16 cellular contexts compared by ENCODE assay signal in the genomic region with DNA sequence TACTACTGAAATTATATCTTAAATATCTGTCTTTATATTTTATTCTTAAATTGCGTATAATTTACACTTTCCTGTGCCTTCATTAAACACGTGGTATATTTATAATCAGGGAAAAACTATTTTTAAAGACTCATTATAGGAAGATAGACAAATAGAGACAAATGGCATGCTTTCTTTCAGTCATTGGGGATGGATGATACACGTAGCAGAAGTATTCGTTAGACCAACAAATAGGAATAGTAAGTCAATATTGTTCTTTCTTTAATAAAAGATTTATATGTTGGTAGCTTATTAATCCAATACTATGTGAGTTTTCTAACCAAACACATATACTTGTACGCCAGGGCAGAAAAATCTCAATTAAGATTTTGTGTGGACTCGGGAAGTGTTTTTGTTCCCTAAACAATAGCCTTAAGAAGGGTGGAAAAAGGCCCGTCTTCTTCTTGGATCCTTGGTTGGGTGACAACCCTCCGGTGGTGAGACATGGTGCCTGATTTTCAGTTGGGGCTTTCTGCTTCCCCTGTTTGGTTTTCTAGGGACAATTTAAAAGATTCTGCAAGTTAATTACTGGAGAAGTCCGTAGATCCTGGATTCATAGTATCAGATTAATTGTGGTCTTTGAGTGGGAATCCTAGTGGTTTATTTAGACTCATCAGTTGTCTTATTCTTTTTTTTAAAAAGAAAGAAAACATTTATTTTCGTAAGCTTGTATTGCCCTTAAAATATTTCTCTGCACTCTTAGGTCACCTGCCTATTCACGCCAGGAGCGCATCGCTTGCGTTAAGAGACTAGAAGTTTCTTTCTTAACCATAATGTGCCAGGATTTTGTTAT.
DNase-seq lines count a peak whose midpoint lies in the region; ATAC-seq, FAIRE-seq and TF ChIP-seq lines count a peak whose summit lies in the region.
"Had no signal": no experiment of that assay in that cellular context is flagged by ENCODE, and none has a peak within 500 bp of the region (broad histone marks: within the 10 kb centered on the region; RNA-seq: fewer than 3 reads in every experiment).

No MANE protein-coding gene starts in this region.

- H3K4me3 ChIP-seq in mammary epithelial cell (replicated peaks in 1 of 3; ENCODE audit: insufficient read depth in 1 of 3, low read depth in 2 of 3, low read length in 3 of 3) (peak overlapping the region in 1 of 3 experiments; percentile 1), HepG2 (replicated peaks in 1 of 3; ENCODE audit: insufficient read depth in 1 of 3, low read depth in 2 of 3, low read length in 3 of 3) (no peak overlapping the region), suprapubic skin (peak overlapping the region; percentile 33), lower leg skin (ENCODE audit: low read depth, poor library complexity, severe bottlenecking) (no peak overlapping the region)
- H3K4me3 ChIP-seq: SJCRH30 had no signal

- no peaks in the 10 kb centered on the region for H3K9me3 ChIP-seq in mammary epithelial cell (replicated peaks; ENCODE audit: insufficient read depth, low read length)
- H3K9me3 ChIP-seq in HepG2 (ENCODE audit: low read length): no peaks in the 10 kb centered on the region
- no peaks in the 10 kb centered on the region for H3K9me3 ChIP-seq in suprapubic skin
- H3K9me3 ChIP-seq: right atrium auricular region, SJCRH30 had no signal

- peak overlapping the region; percentile 67 for H3K9ac ChIP-seq in mammary epithelial cell (ENCODE audit: insufficient read depth, low read length)
- H3K9ac ChIP-seq in HepG2 (ENCODE audit: insufficient read depth, low read depth, low read length): no peak overlapping the region

- TF ChIP-seq CTCF in mammary epithelial cell (conservative IDR thresholded peaks at IDR 0.05 in 1 of 2, IDR thresholded peaks at IDR 0.05 in 1 of 2; ENCODE audit: extremely low read depth in 1 of 2, insufficient read depth in 1 of 2, low read depth in 1 of 2, low read length in 2 of 2): no peak
- no peak for TF ChIP-seq CTCF in HepG2 (CRISPR knock-in tag; IDR thresholded peaks at IDR 0.05)
- TF ChIP-seq CTCF in suprapubic skin (IDR thresholded peaks at IDR 0.05): no peak
- TF ChIP-seq CTCF in lower leg skin (IDR thresholded peaks at IDR 0.05): no peak

- H3K79me2 ChIP-seq in mammary epithelial cell (ENCODE audit: insufficient read depth, low read length) (peaks cover 97% of the 10 kb centered on the region), HepG2 (ENCODE audit: insufficient read depth, low read length) (no peaks in the 10 kb centered on the region)

- ATAC-seq in HepG2 (no peak), HG03175 (IDR thresholded peaks at IDR 0.05; ENCODE audit: unreplicated experiment) (no peak)
- ATAC-seq: activated CD4-positive, CD25-positive, alpha-beta regulatory T cell treated with anti-CD3 and anti-CD28 coated beads, Interleukin-2, amount 50 U/mL, for 24 hours; CD8-positive, alpha-beta T cell; HCT116 had no signal

- TF ChIP-seq EP300 in HepG2 (IDR thresholded peaks at IDR 0.05; ENCODE audit: low read depth in 2 of 2, low read length in 2 of 2) (no peak), HepG2 (CRISPR knock-in tag; IDR thresholded peaks at IDR 0.05; ENCODE audit: borderline replicate concordance) (no peak), suprapubic skin (IDR thresholded peaks at IDR 0.05) (no peak)

- no peaks in the 10 kb centered on the region for H3K36me3 ChIP-seq in mammary epithelial cell (ENCODE audit: insufficient read depth, low read length)
- H3K36me3 ChIP-seq in HepG2 (replicated peaks in 1 of 2; ENCODE audit: control insufficient read depth in 1 of 2, insufficient read depth in 2 of 2, low read length in 2 of 2): no peaks in the 10 kb centered on the region
- H3K36me3 ChIP-seq in suprapubic skin: no peaks in the 10 kb centered on the region
- H3K36me3 ChIP-seq: right atrium auricular region, SJCRH30 had no signal

- CTCF ChIA-PET in mammary epithelial cell (lab: Charles Lee; ENCODE audit: low non-redundant PET) (interaction anchor here (0.7 kb wide), 1 partner anchor 20 kb away, joined by 4 read pairs; no protein-coding TSS in a partner anchor), HepG2 (lab: Yijun Ruan, JAX; ENCODE audit: low intra/inter-chr PET ratio, low total read pairs) (no interaction called here)

- BruUV-seq in mammary epithelial cell (replicated peaks; lab: Mats Ljungman, UMichigan) (no TSS peak), HepG2 (replicated peaks; lab: Mats Ljungman, UMichigan) (no TSS peak)

- intact Hi-C loops in mammary epithelial cell (cut with micrococcal nuclease): no loop called here
- intact Hi-C loops in HepG2 (cut with micrococcal nuclease; ENCODE audit: unreplicated experiment): no loop called here
- intact Hi-C loops in lower leg skin (cut with DNase I; ENCODE audit: low total_unique reads): no loop called here

- no peak for FAIRE-seq in HepG2 (lab: Jason Lieb, UNC)

- peak overlapping the region; percentile 43 for H3K27ac ChIP-seq in mammary epithelial cell (ENCODE audit: insufficient read depth, low read depth, low read length)
- H3K27ac ChIP-seq in HepG2 (ENCODE audit: extremely low read length, insufficient read depth, low read length): no peak overlapping the region
- H3K27ac ChIP-seq in suprapubic skin: peak overlapping the region; percentile 98
- H3K27ac ChIP-seq: SJCRH30 had no signal

- H3K27me3 ChIP-seq in mammary epithelial cell (ENCODE audit: insufficient read depth, low read length) (no peaks in the 10 kb centered on the region), HepG2 (ENCODE audit: control insufficient read depth in 1 of 2, insufficient read depth in 2 of 2, low read length in 2 of 2) (peaks cover 16 to 92% of the 10 kb centered on the region in 2 experiments), suprapubic skin (no peaks in the 10 kb centered on the region)
- H3K27me3 ChIP-seq: right atrium auricular region, SJCRH30 had no signal

- H3K4me2 ChIP-seq in mammary epithelial cell (ENCODE audit: insufficient read depth, low read depth, low read length): peak overlapping the region; percentile 97
- H3K4me2 ChIP-seq in HepG2 (ENCODE audit: low read depth, low read length): no peak overlapping the region

- TF ChIP-seq RAD21 in HepG2 (CRISPR knock-in tag; IDR thresholded peaks at IDR 0.05): no peak

- WGBS in mammary epithelial cell (ENCODE audit: low coverage, missing lambda C conversion rate): 50% methylated on average over 14 of the region's 14 CpGs
- 58% methylated on average over 14 of the region's 14 CpGs for WGBS in HepG2 (ENCODE audit: low lambda C conversion rate)
- WGBS in suprapubic skin: 74% methylated on average over 14 of the region's 14 CpGs
- WGBS in lower leg skin, 2 donors: 69 to 76% methylated on average over 14 of the region's 14 CpGs

- no peak for TF ChIP-seq POLR2A in HepG2 (IDR thresholded peaks at IDR 0.05; ENCODE audit: insufficient read depth in 1 of 2, low read depth in 2 of 2, low read length in 2 of 2)
- TF ChIP-seq POLR2A in suprapubic skin (IDR thresholded peaks at IDR 0.05): no peak
- no peak for TF ChIP-seq POLR2A in lower leg skin (IDR thresholded peaks at IDR 0.05)

- DNase-seq in LHCN-M2 (ENCODE audit: low read depth) (peak; percentile 40), mammary epithelial cell (peak; percentile 35), HepG2 (ENCODE audit: low spot score) (no peak), suprapubic skin (ENCODE audit: low spot score in 2 of 2) (no peak), NCI-H2171 treated with DMSO at 0.1 percent for 48 hours (lab: John Stamatoyannopoulos, UW) (no peak), SKM-1 treated with dmso at 0.1 percent for 144 hours (lab: John Stamatoyannopoulos, UW; ENCODE audit: unreplicated experiment) (no peak), lower leg skin (ENCODE audit: low spot score in 2 of 2) (no peak)
- DNase-seq: CD8-positive, alpha-beta T cell; cerebellar nuclear complex; glutamatergic neuron; NCI-H524 treated with DMSO at 0.1 percent for 48 hours; SJCRH30 had no signal

- dilution Hi-C loops in mammary epithelial cell (cut with HindIII; ENCODE audit: low sequenced_read_pairs): loop anchor here (5.0 kb wide), 3 partner anchors 38 to 87 kb away; no protein-coding TSS in a partner anchor

- H4K20me1 ChIP-seq in mammary epithelial cell (ENCODE audit: insufficient read depth, low read length) (no peaks in the 10 kb centered on the region), HepG2 (ENCODE audit: insufficient read depth, low read length) (peaks cover 4% of the 10 kb centered on the region; the same call in 1 of the 2 replicates)

- no peak overlapping the region for H2AFZ ChIP-seq in mammary epithelial cell (ENCODE audit: low read depth, low read length)
- no peak overlapping the region for H2AFZ ChIP-seq in HepG2 (ENCODE audit: low read length)

- POLR2A ChIA-PET in HepG2 (lab: Yijun Ruan, JAX): no interaction called here

- in situ Hi-C loops in mammary epithelial cell (cut with MboI; ENCODE audit: low sequenced_read_pairs in 2 of 2): no loop called here
- in situ Hi-C loops in HepG2 (cut with HindIII; ENCODE audit: extremely low pct_ligation_motif_present, low pct_unique_long_range_greater_than_20kb): no loop called here

- peaks cover 70% of the 10 kb centered on the region for H3K4me1 ChIP-seq in mammary epithelial cell (ENCODE audit: insufficient read depth, low read length)
- H3K4me1 ChIP-seq in HepG2 (ENCODE audit: insufficient read depth, low read length): 0 out of 2 replicates have a peak, but pooled peaks cover 6% of the 10 kb centered on the region
- H3K4me1 ChIP-seq in suprapubic skin: peaks cover 100% of the 10 kb centered on the region
- H3K4me1 ChIP-seq: SJCRH30 had no signal

TF ChIP-seq in HepG2, 621 proteins besides CTCF, POLR2A, EP300 and RAD21 (continues in another document):
- TF ChIP-seq, protein P1, sequence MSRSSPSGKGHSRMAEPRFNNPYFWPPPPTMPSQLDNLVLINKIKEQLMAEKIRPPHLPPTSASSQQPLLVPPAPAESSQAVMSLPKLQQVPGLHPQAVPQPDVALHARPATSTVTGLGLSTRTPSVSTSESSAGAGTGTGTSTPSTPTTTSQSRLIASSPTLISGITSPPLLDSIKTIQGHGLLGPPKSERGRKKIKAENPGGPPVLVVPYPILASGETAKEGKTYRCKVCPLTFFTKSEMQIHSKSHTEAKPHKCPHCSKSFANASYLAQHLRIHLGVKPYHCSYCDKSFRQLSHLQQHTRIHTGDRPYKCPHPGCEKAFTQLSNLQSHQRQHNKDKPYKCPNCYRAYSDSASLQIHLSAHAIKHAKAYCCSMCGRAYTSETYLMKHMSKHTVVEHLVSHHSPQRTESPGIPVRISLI (CRISPR knock-in tag; IDR thresholded peaks at IDR 0.05; ENCODE audit: borderline replicate concordance): no peak
- TF ChIP-seq SUZ12 (IDR thresholded peaks at IDR 0.05; ENCODE audit: low read depth, low read length) (no peak), CBX2 (IDR thresholded peaks at IDR 0.05; ENCODE audit: low read depth, low read length) (0 out of 2 replicates have a peak, but pooled peaks have one; percentile 87), CBX2 (CRISPR knock-in tag; IDR thresholded peaks at IDR 0.05; ENCODE audit: low read depth) (no peak)

Comparison
In these comparisons a context has a peak if more than half of its experiments do, and no peak if none do; other contexts are left out.
1. DNase-seq: peak in LHCN-M2 (single experiment) and mammary epithelial cell (single experiment); none in HepG2 (single experiment), suprapubic skin (0 of 2), NCI-H2171 treated with DMSO at 0.1 percent for 48 hours (single experiment), SKM-1 treated with dmso at 0.1 percent for 144 hours (single experiment) and lower leg skin (0 of 2).